Comparison of ENCODE assay signal across 7 cellular contexts in genomic region chr5:78293856-78294249, GRCh38. TPM values are rescaled to one million over a fixed set of nuclear protein-coding genes. Genes with fewer than 3 reads are reported as not detected.
DNase-seq lines count a peak whose midpoint lies in the region; ATAC-seq and TF ChIP-seq lines count a peak whose summit lies in the region.

No MANE protein-coding gene starts in this region.

- no peaks in the 10 kb centered on the region for H3K36me3 ChIP-seq in neural cell (ENCODE audit: insufficient read depth, low read length)

- peak overlapping the region; percentile 83 for H3K4me2 ChIP-seq in neural cell (ENCODE audit: low read length)

- no peak for TF ChIP-seq EP300 in neural cell (conservative IDR thresholded peaks at IDR 0.05; ENCODE audit: poor library complexity, severe bottlenecking)

- ATAC-seq in GM21717 (IDR thresholded peaks at IDR 0.05; ENCODE audit: unreplicated experiment), result peak; percentile 4
- ATAC-seq in GM21423 (IDR thresholded peaks at IDR 0.05; ENCODE audit: unreplicated experiment), result no peak
- no peak for ATAC-seq in GM21360 (IDR thresholded peaks at IDR 0.05; ENCODE audit: unreplicated experiment)

- peak overlapping the region; percentile 68 for H3K9ac ChIP-seq in neural cell (ENCODE audit: low read length)

- no peak for TF ChIP-seq RAD21 in neural cell (conservative IDR thresholded peaks at IDR 0.05)

- no peaks in the 10 kb centered on the region for H3F3A ChIP-seq in neural cell (ENCODE audit: insufficient read depth, low read length, poor library complexity, severe bottlenecking)

- H3K27ac ChIP-seq in neural cell (ENCODE audit: low read length), result no peak overlapping the region

- peaks cover 17% of the 10 kb centered on the region for H3K27me3 ChIP-seq in neural cell (ENCODE audit: insufficient read depth, low read depth, low read length)

- H3K9me3 ChIP-seq in neural cell (ENCODE audit: low read length), result no peaks in the 10 kb centered on the region

- DNase-seq in RKO (ENCODE audit: low spot score), result peak; percentile 25
- DNase-seq in epithelial cell of esophagus (ENCODE audit: low read depth), result peak; percentile 4
- DNase-seq in head of caudate nucleus, result no peak

- intact Hi-C loops in head of caudate nucleus (cut with DNase I), result loop anchor here (1.0 kb wide), 1 partner anchor 66 kb away; the partner anchor contains the start of gene SCAMP1

- peak overlapping the region; percentile 94 for H2AFZ ChIP-seq in neural cell (ENCODE audit: low read depth, low read length)

- H3K4me3 ChIP-seq in epithelial cell of esophagus (ENCODE audit: low read length) (peak overlapping the region; percentile 93), neural cell (ENCODE audit: low read length) (peak overlapping the region; percentile 97)

- TF ChIP-seq CTCF in epithelial cell of esophagus (IDR thresholded peaks at IDR 0.05; ENCODE audit: insufficient read depth, low read depth, low read length, missing control alignments), result no peak
- TF ChIP-seq CTCF in neural cell (IDR thresholded peaks at IDR 0.05; ENCODE audit: poor library complexity, severe bottlenecking), result no peak

- H3K79me2 ChIP-seq in neural cell (replicated peaks; ENCODE audit: insufficient read depth, low read length), result peaks cover 27% of the 10 kb centered on the region

- no peaks in the 10 kb centered on the region for H3K9me2 ChIP-seq in neural cell (ENCODE audit: insufficient read depth, low read length)

- no peaks in the 10 kb centered on the region for H4K20me1 ChIP-seq in neural cell (ENCODE audit: insufficient read depth)

TF ChIP-seq in neural cell, 6 proteins besides CTCF, POLR2A, EP300 and RAD21:
- TF ChIP-seq REST (IDR thresholded peaks at IDR 0.05; ENCODE audit: borderline replicate concordance), result no peak
- TF ChIP-seq MXI1 (conservative IDR thresholded peaks at IDR 0.05; ENCODE audit: poor library complexity, severe bottlenecking), result no peak
- no peak for TF ChIP-seq EZH2 (IDR thresholded peaks at IDR 0.05; ENCODE audit: borderline replicate concordance, insufficient read depth, low read length, poor library complexity, severe bottlenecking)
- no peak for TF ChIP-seq POLR2AphosphoS5 (IDR thresholded peaks at IDR 0.05)

RNA-seq across cellular contexts. Expression of gene AP3B1, which starts 0.6 kb away (rescaled TPM):
- polyA plus RNA-seq in neural cell, result 7.7 and 8.5 TPM in 2 replicates
- 39.4 and 41.4 TPM in 2 replicates for polyA minus RNA-seq in neural cell

Comparison
In these comparisons a context has a peak if more than half of its experiments do, and no peak if none do; other contexts are left out.
1. DNase-seq: peak in RKO (single experiment) and epithelial cell of esophagus (single experiment); none in head of caudate nucleus (0 of 42).